27 cellular contexts compared by ENCODE assay signal in the genomic region with DNA sequence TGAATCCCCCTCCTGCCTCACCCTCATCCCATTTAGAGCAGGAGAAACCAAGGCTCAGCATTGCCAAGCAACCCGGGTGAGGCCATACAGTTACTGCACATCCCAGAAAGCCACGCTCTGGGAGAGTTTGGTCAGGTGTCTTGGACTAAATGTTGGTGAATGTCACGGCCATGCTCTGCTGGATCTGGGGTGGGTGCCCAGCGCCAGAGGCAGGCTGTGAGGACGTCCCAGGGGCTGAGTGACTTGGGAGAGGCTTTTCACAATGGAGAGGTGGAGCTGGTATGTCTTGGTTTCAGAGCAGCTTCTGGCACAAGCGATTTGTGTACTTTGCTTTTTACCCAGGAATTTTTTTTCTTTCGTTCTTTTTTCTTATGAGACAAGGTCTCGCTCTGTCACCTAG. TPM values are rescaled to one million over a fixed set of nuclear protein-coding genes. Genes with fewer than 3 reads are reported as not detected.
DNase-seq lines count a peak whose midpoint lies in the region; ATAC-seq and TF ChIP-seq lines count a peak whose summit lies in the region.
"Had no signal": no experiment of that assay in that cellular context is flagged by ENCODE, and none has a peak within 500 bp of the region (broad histone marks: within the 10 kb centered on the region; RNA-seq: fewer than 3 reads in every experiment).

No MANE protein-coding gene starts in this region.

- TF ChIP-seq RAD21 in Ishikawa (IDR thresholded peaks at IDR 0.05; ENCODE audit: low read depth) = no peak

- WGBS in thyroid gland, 2 donors = 42 to 62% methylated on average over 8 of the region's 8 CpGs

- H3K27ac ChIP-seq in thyroid gland = peak overlapping the region in 1 of 3 donors; percentile 51
- H3K27ac ChIP-seq: KMS-11, Peyer's patch, SK-N-MC had no signal

- no peak for TF ChIP-seq EP300 in Ishikawa (IDR thresholded peaks at IDR 0.05; ENCODE audit: borderline replicate concordance)

- no peak overlapping the region for H3K4me3 Mint-ChIP-seq in activated T-cell treated with anti-CD3 and anti-CD28 coated beads, Interleukin-2, amount 50 U/mL, for 24 hours
- H3K4me3 Mint-ChIP-seq: GM23338, HFFc6 had no signal

- no peak for DNase-seq in activated T-cell treated with anti-CD3 and anti-CD28 coated beads, Interleukin-2, amount 50 U/mL, for 24 hours
- no peak for DNase-seq in activated T-cell treated with anti-CD3 and anti-CD28 coated beads, Interleukin-2, amount 50 U/mL, for 1 hour
- DNase-seq in kidney tubule cell (ENCODE audit: low spot score) = peak; percentile 17
- DNase-seq in thyroid gland = peak; percentile 90 to 93
- no peak for DNase-seq in iPS-NIHi7 (ENCODE audit: extremely low spot score)
- DNase-seq in T-helper 9 cell = no peak
- DNase-seq: 8988T; Calu3; DMS153; HFFc6; IMR-90; NCI-H1048; NCI-H1417; NCI-H1694; NCI-H2029 treated with DMSO at 0.1 percent for 48 hours; NCI-H446 treated with DMSO at 0.1 percent for 48 hours; NK-92 treated with Interleukin-12 subunit alpha and Interleukin-12 subunit beta, amount 100 ng/mL, for 24 hours; Peyer's patch; SIG-M5 had no signal

- TF ChIP-seq CTCF in thyroid gland (IDR thresholded peaks at IDR 0.05) = no peak

- intact Hi-C loops in thyroid gland (cut with DNase I) = no loop called here

- H3K27me3 ChIP-seq in thyroid gland = no peaks in the 10 kb centered on the region
- H3K27me3 ChIP-seq: BE2C, Peyer's patch had no signal

- H3K36me3 Mint-ChIP-seq in activated T-cell treated with anti-CD3 and anti-CD28 coated beads, Interleukin-2, amount 50 U/mL, for 24 hours (ENCODE audit: low read depth) = peaks cover 13% of the 10 kb centered on the region

- H3K4me3 ChIP-seq in thyroid gland (replicated peaks in 1 of 3) = no peak overlapping the region
- H3K4me3 ChIP-seq: GM23338, HAP-1, Peyer's patch, SK-N-MC had no signal

- no peak for TF ChIP-seq POLR2A in thyroid gland (IDR thresholded peaks at IDR 0.05)

- H3K27me3 Mint-ChIP-seq in activated T-cell treated with anti-CD3 and anti-CD28 coated beads, Interleukin-2, amount 50 U/mL, for 24 hours = no peaks in the 10 kb centered on the region

- ATAC-seq in GM18868 (IDR thresholded peaks at IDR 0.05; ENCODE audit: unreplicated experiment) = no peak

- peaks cover 19 to 28% of the 10 kb centered on the region in 2 donors for H3K4me1 ChIP-seq in thyroid gland
- H3K4me1 ChIP-seq: HAP-1, Peyer's patch had no signal

- peak overlapping the region; percentile 57 for H3K27ac Mint-ChIP-seq in activated T-cell treated with anti-CD3 and anti-CD28 coated beads, Interleukin-2, amount 50 U/mL, for 24 hours
- H3K27ac Mint-ChIP-seq: GM23338, HFFc6 had no signal

- H3K9me3 Mint-ChIP-seq in activated T-cell treated with anti-CD3 and anti-CD28 coated beads, Interleukin-2, amount 50 U/mL, for 24 hours = no peaks in the 10 kb centered on the region
- H3K9me3 Mint-ChIP-seq: GM23338, HFFc6 had no signal

- H3K4me1 Mint-ChIP-seq in activated T-cell treated with anti-CD3 and anti-CD28 coated beads, Interleukin-2, amount 50 U/mL, for 24 hours (ENCODE audit: low read depth) = peaks cover 2% of the 10 kb centered on the region

- H3K9me3 ChIP-seq in thyroid gland = no peaks in the 10 kb centered on the region
- H3K9me3 ChIP-seq: BE2C, HAP-1, Peyer's patch had no signal

- no peaks in the 10 kb centered on the region for H3K36me3 ChIP-seq in thyroid gland
- H3K36me3 ChIP-seq: BE2C, HAP-1, Peyer's patch had no signal

TF ChIP-seq in Ishikawa, 13 proteins besides CTCF, POLR2A, EP300 and RAD21:
- TF ChIP-seq YY1 (IDR thresholded peaks at IDR 0.05; ENCODE audit: low read depth) (no peak), TEAD4 (IDR thresholded peaks at IDR 0.05) (0 out of 2 replicates have a peak, but pooled peaks have one; percentile 11), TAF1 (IDR thresholded peaks at IDR 0.05; ENCODE audit: low read depth) (no peak), CEBPB (IDR thresholded peaks at IDR 0.05) (no peak)
- TF ChIP-seq, protein P1, sequence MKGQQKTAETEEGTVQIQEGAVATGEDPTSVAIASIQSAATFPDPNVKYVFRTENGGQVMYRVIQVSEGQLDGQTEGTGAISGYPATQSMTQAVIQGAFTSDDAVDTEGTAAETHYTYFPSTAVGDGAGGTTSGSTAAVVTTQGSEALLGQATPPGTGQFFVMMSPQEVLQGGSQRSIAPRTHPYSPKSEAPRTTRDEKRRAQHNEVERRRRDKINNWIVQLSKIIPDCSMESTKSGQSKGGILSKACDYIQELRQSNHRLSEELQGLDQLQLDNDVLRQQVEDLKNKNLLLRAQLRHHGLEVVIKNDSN (IDR thresholded peaks at IDR 0.05) = peak; percentile 22; the same call in 1 of the 2 replicates
- TF ChIP-seq, protein P2, sequence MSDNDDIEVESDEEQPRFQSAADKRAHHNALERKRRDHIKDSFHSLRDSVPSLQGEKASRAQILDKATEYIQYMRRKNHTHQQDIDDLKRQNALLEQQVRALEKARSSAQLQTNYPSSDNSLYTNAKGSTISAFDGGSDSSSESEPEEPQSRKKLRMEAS (IDR thresholded peaks at IDR 0.05) = 0 out of 2 replicates have a peak, but pooled peaks have one; percentile 11
- TF ChIP-seq, protein P3, sequence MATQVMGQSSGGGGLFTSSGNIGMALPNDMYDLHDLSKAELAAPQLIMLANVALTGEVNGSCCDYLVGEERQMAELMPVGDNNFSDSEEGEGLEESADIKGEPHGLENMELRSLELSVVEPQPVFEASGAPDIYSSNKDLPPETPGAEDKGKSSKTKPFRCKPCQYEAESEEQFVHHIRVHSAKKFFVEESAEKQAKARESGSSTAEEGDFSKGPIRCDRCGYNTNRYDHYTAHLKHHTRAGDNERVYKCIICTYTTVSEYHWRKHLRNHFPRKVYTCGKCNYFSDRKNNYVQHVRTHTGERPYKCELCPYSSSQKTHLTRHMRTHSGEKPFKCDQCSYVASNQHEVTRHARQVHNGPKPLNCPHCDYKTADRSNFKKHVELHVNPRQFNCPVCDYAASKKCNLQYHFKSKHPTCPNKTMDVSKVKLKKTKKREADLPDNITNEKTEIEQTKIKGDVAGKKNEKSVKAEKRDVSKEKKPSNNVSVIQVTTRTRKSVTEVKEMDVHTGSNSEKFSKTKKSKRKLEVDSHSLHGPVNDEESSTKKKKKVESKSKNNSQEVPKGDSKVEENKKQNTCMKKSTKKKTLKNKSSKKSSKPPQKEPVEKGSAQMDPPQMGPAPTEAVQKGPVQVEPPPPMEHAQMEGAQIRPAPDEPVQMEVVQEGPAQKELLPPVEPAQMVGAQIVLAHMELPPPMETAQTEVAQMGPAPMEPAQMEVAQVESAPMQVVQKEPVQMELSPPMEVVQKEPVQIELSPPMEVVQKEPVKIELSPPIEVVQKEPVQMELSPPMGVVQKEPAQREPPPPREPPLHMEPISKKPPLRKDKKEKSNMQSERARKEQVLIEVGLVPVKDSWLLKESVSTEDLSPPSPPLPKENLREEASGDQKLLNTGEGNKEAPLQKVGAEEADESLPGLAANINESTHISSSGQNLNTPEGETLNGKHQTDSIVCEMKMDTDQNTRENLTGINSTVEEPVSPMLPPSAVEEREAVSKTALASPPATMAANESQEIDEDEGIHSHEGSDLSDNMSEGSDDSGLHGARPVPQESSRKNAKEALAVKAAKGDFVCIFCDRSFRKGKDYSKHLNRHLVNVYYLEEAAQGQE (IDR thresholded peaks at IDR 0.05; ENCODE audit: low read depth) = no peak

RNA-seq across cellular contexts. Expression of gene SERHL2, which starts 6.6 kb away (rescaled TPM):
- 1 to 10 TPM in 2 of 4 donors, under 1 TPM in 1, not detected in 1; 0.83 to 5.1 (median 3.1) TPM for total RNA-seq in thyroid gland
- total RNA-seq: G401 had no signal

RNA-seq across cellular contexts. Expression of gene RRP7A, which starts 40.8 kb away (rescaled TPM):
- total RNA-seq in thyroid gland = 10 to 100 TPM; 20.2 to 27.8 (median 26.8) TPM

RNA-seq across cellular contexts. Expression of gene POLDIP3, which starts 54.3 kb away (rescaled TPM):
- total RNA-seq in thyroid gland = 10 to 100 TPM; 46.1 to 55.4 (median 49.8) TPM

Comparison
In these comparisons a context has a peak if more than half of its experiments do, and no peak if none do; other contexts are left out.
1. DNase-seq: peak in kidney tubule cell (single experiment) and thyroid gland (2 of 2); none in activated T-cell treated with anti-CD3 and anti-CD28 coated beads, Interleukin-2, amount 50 U/mL, for 24 hours (single experiment), activated T-cell treated with anti-CD3 and anti-CD28 coated beads, Interleukin-2, amount 50 U/mL, for 1 hour (single experiment), iPS-NIHi7 (single experiment) and T-helper 9 cell (single experiment).